In the genomic region with DNA sequence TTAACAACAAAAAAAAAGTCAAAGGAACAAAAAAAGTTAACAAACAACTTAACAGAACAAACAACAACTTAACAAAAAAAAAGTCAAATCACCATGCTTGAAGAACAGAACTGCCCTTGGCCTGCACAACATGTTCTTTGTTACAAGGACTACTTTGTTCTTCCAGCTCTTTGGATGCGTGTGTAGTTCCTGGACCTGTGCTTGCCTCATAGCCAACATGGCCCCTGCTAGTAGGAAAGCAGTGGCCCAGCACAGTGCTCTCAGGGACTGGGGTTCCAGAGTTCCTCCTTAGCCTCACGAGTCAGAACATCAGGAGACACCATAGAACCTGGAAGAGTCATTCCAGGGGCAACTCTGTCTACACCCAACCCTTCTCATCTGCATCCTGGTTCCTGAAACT, we compare ENCODE assay signal across 1 cellular context.
TF ChIP-seq lines count a peak whose summit lies in the region.

No MANE protein-coding gene starts in this region.

TF ChIP-seq in HepG2, 621 proteins besides CTCF, POLR2A, EP300 and RAD21:
- TF ChIP-seq SOX13 (IDR thresholded peaks at IDR 0.05) (no peak), SOX13 (CRISPR knock-in tag; conservative IDR thresholded peaks at IDR 0.05 in 1 of 2, IDR thresholded peaks at IDR 0.05 in 1 of 2) (peak in 1 of 2 experiments; percentile 33; a peak in 1 of 4 replicates), PTBP1 (IDR thresholded peaks at IDR 0.05; ENCODE audit: low read depth, low read length, poor library complexity, severe bottlenecking) (no peak), SOX5 (CRISPR knock-in tag; IDR thresholded peaks at IDR 0.05; ENCODE audit: borderline replicate concordance) (peak; percentile 32; the same call in 1 of the 2 replicates), YY1 (IDR thresholded peaks at IDR 0.05; ENCODE audit: insufficient read depth, insufficient replicate concordance, low read depth, low read length) (peak; percentile 40), ZNF644 (CRISPR knock-in tag; IDR thresholded peaks at IDR 0.05; ENCODE audit: low read depth) (peak; percentile 62; the same call in 1 of the 2 replicates)
